15 cellular contexts compared by ENCODE assay signal in the genomic region with DNA sequence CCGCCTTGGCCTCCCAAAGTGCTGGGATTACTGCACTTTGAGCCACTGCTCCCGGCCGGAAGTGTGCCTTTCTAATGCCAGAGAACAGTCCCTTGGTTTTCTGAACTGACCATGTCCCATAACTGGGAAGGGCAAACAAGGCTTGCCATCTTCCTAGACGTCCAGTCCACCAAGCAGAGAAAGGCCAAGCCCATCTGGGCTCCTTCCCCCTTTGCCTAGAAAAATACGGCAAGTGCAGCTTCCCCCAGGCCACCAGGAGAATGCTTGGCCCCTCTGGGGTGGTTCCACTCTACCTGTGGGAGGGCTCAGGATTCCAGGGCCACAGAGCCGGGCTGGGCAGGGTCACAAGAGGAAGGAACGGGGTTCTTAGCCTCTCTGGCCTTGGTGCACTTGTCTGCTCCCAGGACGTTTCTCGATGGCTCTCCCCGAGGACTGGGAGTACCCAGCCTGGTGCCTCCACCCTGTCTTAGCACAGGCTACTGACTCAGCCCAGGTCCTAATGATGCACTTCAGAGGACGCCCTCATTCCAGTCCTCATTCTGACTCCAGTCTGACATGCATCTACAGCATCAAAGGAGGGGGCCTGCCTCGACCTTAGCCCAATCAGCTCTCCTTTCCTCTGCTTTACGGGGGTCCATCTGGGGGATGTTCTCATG. TPM values are rescaled to one million over a fixed set of nuclear protein-coding genes. Genes with fewer than 3 reads are reported as not detected.
DNase-seq lines count a peak whose midpoint lies in the region; ATAC-seq, FAIRE-seq and TF ChIP-seq lines count a peak whose summit lies in the region.
"Had no signal": no experiment of that assay in that cellular context is flagged by ENCODE, and none has a peak within 500 bp of the region (broad histone marks: within the 10 kb centered on the region; RNA-seq: fewer than 3 reads in every experiment).

No MANE protein-coding gene starts in this region.

- H3K27ac ChIP-seq in SJCRH30 (peak overlapping the region; percentile 30; the same call in 1 of the 2 replicates), kidney (ENCODE audit: low read depth in 2 of 2, low read length in 2 of 2) (no peak overlapping the region), substantia nigra (ENCODE audit: low read depth, low read length, poor library complexity, severe bottlenecking) (peak overlapping the region; percentile 78)

- H3K9ac ChIP-seq in kidney (ENCODE audit: low read length in 2 of 2): peak overlapping the region in 1 of 2 donors; percentile 80

- H3K27me3 ChIP-seq in SJCRH30: no peaks in the 10 kb centered on the region

- H3K4me3 Mint-ChIP-seq in activated CD8-positive, alpha-beta memory T cell treated with anti-CD3 and anti-CD28 coated beads, Interleukin-2, amount 10 ng/mL, durations not matched to agents 7 days and 5 days: no peak overlapping the region
- H3K4me3 Mint-ChIP-seq: activated naive CD4-positive, alpha-beta T cell treated with anti-CD3 and anti-CD28 coated beads for 36 hours; T-cell had no signal

- no peak for ATAC-seq in activated CD8-positive, alpha-beta memory T cell treated with anti-CD3 and anti-CD28 coated beads, Interleukin-2, amount 10 ng/mL, durations not matched to agents 7 days and 5 days
- ATAC-seq in HG03571 (IDR thresholded peaks at IDR 0.05; ENCODE audit: unreplicated experiment) (no peak), GM18870 (IDR thresholded peaks at IDR 0.05; ENCODE audit: unreplicated experiment) (no peak)

- peak overlapping the region; percentile 61 for H3K4me3 ChIP-seq in SJCRH30
- H3K4me3 ChIP-seq in kidney (ENCODE audit: low read length in 2 of 2): peak overlapping the region; percentile 70 to 87

- peaks cover 9% of the 10 kb centered on the region for H3K4me1 Mint-ChIP-seq in activated CD8-positive, alpha-beta memory T cell treated with anti-CD3 and anti-CD28 coated beads, Interleukin-2, amount 10 ng/mL, durations not matched to agents 7 days and 5 days

- H3K27me3 Mint-ChIP-seq in activated CD8-positive, alpha-beta memory T cell treated with anti-CD3 and anti-CD28 coated beads, Interleukin-2, amount 10 ng/mL, durations not matched to agents 7 days and 5 days: peaks cover 7% of the 10 kb centered on the region
- H3K27me3 Mint-ChIP-seq: T-cell had no signal

- TF ChIP-seq CTCF in kidney (IDR thresholded peaks at IDR 0.05; ENCODE audit: borderline replicate concordance, extremely low read depth, insufficient read depth): no peak

- H3K27ac Mint-ChIP-seq in activated CD8-positive, alpha-beta memory T cell treated with anti-CD3 and anti-CD28 coated beads, Interleukin-2, amount 10 ng/mL, durations not matched to agents 7 days and 5 days: no peak overlapping the region
- H3K27ac Mint-ChIP-seq: activated naive CD4-positive, alpha-beta T cell treated with anti-CD3 and anti-CD28 coated beads for 36 hours; T-cell had no signal

- H3K36me3 Mint-ChIP-seq in activated CD8-positive, alpha-beta memory T cell treated with anti-CD3 and anti-CD28 coated beads, Interleukin-2, amount 10 ng/mL, durations not matched to agents 7 days and 5 days: no peaks in the 10 kb centered on the region
- H3K36me3 Mint-ChIP-seq: T-cell had no signal

- CTCF ChIA-PET in activated CD8-positive, alpha-beta memory T cell treated with anti-CD3 and anti-CD28 coated beads, Interleukin-2, amount 10 ng/mL, durations not matched to agents 7 days and 5 days (lab: Charles Lee): interaction anchor here (0.7 to 18.1 kb wide), 9 partner anchors 10 to 220 kb away, joined by 3 to 318 read pairs (median 13); partner anchors contain the start of gene C1QTNF5

- no peak for FAIRE-seq in kidney (lab: Jason Lieb, UNC)
- FAIRE-seq: A204.1, colon had no signal

- H3K4me1 ChIP-seq in SJCRH30: peaks cover 26% of the 10 kb centered on the region
- H3K4me1 ChIP-seq in kidney (ENCODE audit: control insufficient read depth in 1 of 2, insufficient read depth in 1 of 2, low read depth in 1 of 2, low read length in 2 of 2): peaks cover 18 to 26% of the 10 kb centered on the region in 2 donors

- no peaks in the 10 kb centered on the region for H3K36me3 ChIP-seq in SJCRH30
- no peaks in the 10 kb centered on the region for H3K36me3 ChIP-seq in kidney (ENCODE audit: control insufficient read depth in 1 of 2, insufficient read depth in 2 of 2, low read length in 2 of 2)
- H3K36me3 ChIP-seq: lower lobe of right lung had no signal

- H3K9me3 ChIP-seq in SJCRH30 (replicated peaks) (no peaks in the 10 kb centered on the region), kidney (ENCODE audit: control insufficient read depth in 1 of 2, low read length in 2 of 2) (no peaks in the 10 kb centered on the region)
- H3K9me3 ChIP-seq: lower lobe of right lung had no signal

- H3K9me3 Mint-ChIP-seq in activated CD8-positive, alpha-beta memory T cell treated with anti-CD3 and anti-CD28 coated beads, Interleukin-2, amount 10 ng/mL, durations not matched to agents 7 days and 5 days (ENCODE audit: low read depth): no peaks in the 10 kb centered on the region
- H3K9me3 Mint-ChIP-seq: activated naive CD4-positive, alpha-beta T cell treated with anti-CD3 and anti-CD28 coated beads for 36 hours; T-cell had no signal

- DNase-seq in activated CD8-positive, alpha-beta memory T cell treated with anti-CD3 and anti-CD28 coated beads, Interleukin-2, amount 50 U/mL, for 48 hours: peak; percentile 47
- DNase-seq in activated CD8-positive, alpha-beta memory T cell treated with anti-CD3 and anti-CD28 coated beads, Interleukin-2, amount 10 ng/mL, durations not matched to agents 7 days and 5 days: no peak
- no peak for DNase-seq in SJCRH30
- DNase-seq in kidney: peak; percentile 70
- DNase-seq in substantia nigra (lab: John Stamatoyannopoulos, UW): no peak
- no peak for DNase-seq in DMS53 (lab: John Stamatoyannopoulos, UW)
- DNase-seq: activated CD4-positive, alpha-beta T cell treated with anti-CD3 and anti-CD28 coated beads, Interleukin-2, amount 50 U/mL, for 48 hours; activated naive CD4-positive, alpha-beta T cell treated with anti-CD3 and anti-CD28 coated beads for 36 hours; foreskin melanocyte; lower lobe of right lung had no signal

- intact Hi-C loops in kidney (cut with DNase I): no loop called here

RNA-seq across cellular contexts. Expression of gene USP2, which starts 1.2 kb away (rescaled TPM):
- total RNA-seq in activated CD8-positive, alpha-beta memory T cell treated with anti-CD3 and anti-CD28 coated beads, Interleukin-2, amount 10 ng/mL, durations not matched to agents 7 days and 5 days: under 1 TPM; 0.28 to 0.76 TPM
- total RNA-seq in SJCRH30 (2014; rRNA removed; shearing (Covaris generic)): 2.1 and 2.4 TPM in 2 replicates
- total RNA-seq in kidney: 30.4 TPM
- 57.6 TPM for polyA plus RNA-seq in kidney (ENCODE audit: insufficient read depth, low read depth, low replicate concordance)

RNA-seq across cellular contexts. Expression of gene MFRP, which starts 33.8 kb away (rescaled TPM):
- not detected for total RNA-seq in activated CD8-positive, alpha-beta memory T cell treated with anti-CD3 and anti-CD28 coated beads, Interleukin-2, amount 10 ng/mL, durations not matched to agents 7 days and 5 days
- not detected in 2 replicates for total RNA-seq in SJCRH30 (2014; rRNA removed; shearing (Covaris generic))
- not detected for total RNA-seq in kidney
- not detected for polyA plus RNA-seq in kidney (ENCODE audit: insufficient read depth, low read depth, low replicate concordance)
- total RNA-seq: activated naive CD4-positive, alpha-beta T cell treated with anti-CD3 and anti-CD28 coated beads for 36 hours; lower lobe of right lung; T-cell had no signal

RNA-seq across cellular contexts. Expression of gene C1QTNF5, which starts 39.6 kb away (rescaled TPM):
- not detected for total RNA-seq in activated CD8-positive, alpha-beta memory T cell treated with anti-CD3 and anti-CD28 coated beads, Interleukin-2, amount 10 ng/mL, durations not matched to agents 7 days and 5 days
- total RNA-seq in SJCRH30 (2014; rRNA removed; shearing (Covaris generic)): 0.85 and 2.0 TPM in 2 replicates
- total RNA-seq in kidney: 42.8 TPM
- polyA plus RNA-seq in kidney (ENCODE audit: insufficient read depth, low read depth, low replicate concordance): 40.4 TPM
- total RNA-seq: activated naive CD4-positive, alpha-beta T cell treated with anti-CD3 and anti-CD28 coated beads for 36 hours; T-cell had no signal

RNA-seq across cellular contexts. Expression of gene THY1, which starts 42.7 kb away (rescaled TPM):
- under 1 TPM in 1 of 2 experiments, not detected in 1; 0.30 TPM for total RNA-seq in activated CD8-positive, alpha-beta memory T cell treated with anti-CD3 and anti-CD28 coated beads, Interleukin-2, amount 10 ng/mL, durations not matched to agents 7 days and 5 days
- total RNA-seq in SJCRH30 (2014; rRNA removed; shearing (Covaris generic)): 2.5 and 3.8 TPM in 2 replicates
- total RNA-seq in kidney: 17.5 TPM
- 240 TPM for polyA plus RNA-seq in kidney (ENCODE audit: insufficient read depth, low read depth, low replicate concordance)

RNA-seq across cellular contexts. Expression of gene RNF26, which starts 46.0 kb away (rescaled TPM):
- 10 to 100 TPM; 38.7 to 42.1 TPM for total RNA-seq in activated CD8-positive, alpha-beta memory T cell treated with anti-CD3 and anti-CD28 coated beads, Interleukin-2, amount 10 ng/mL, durations not matched to agents 7 days and 5 days
- total RNA-seq in SJCRH30 (2014; rRNA removed; shearing (Covaris generic)): 8.3 and 10.4 TPM in 2 replicates
- total RNA-seq in kidney: 23.5 TPM
- polyA plus RNA-seq in kidney (ENCODE audit: insufficient read depth, low read depth, low replicate concordance): 18.2 TPM

Comparison
In these comparisons a context has a peak if more than half of its experiments do, and no peak if none do; other contexts are left out.
1. DNase-seq: peak in activated CD8-positive, alpha-beta memory T cell treated with anti-CD3 and anti-CD28 coated beads, Interleukin-2, amount 50 U/mL, for 48 hours (single experiment) and kidney (single experiment); none in activated CD8-positive, alpha-beta memory T cell treated with anti-CD3 and anti-CD28 coated beads, Interleukin-2, amount 10 ng/mL, durations not matched to agents 7 days and 5 days (single experiment), SJCRH30 (0 of 2), substantia nigra (0 of 49) and DMS53 (single experiment).
2. H3K27ac ChIP-seq: peak in SJCRH30 (single experiment) and substantia nigra (single experiment); none in kidney (0 of 2).
3. RNA of gene C1QTNF5, which starts 39.6 kb away (total RNA-seq): 42.8 TPM in kidney (single experiment); 0.85 to 2.0 TPM in SJCRH30 and not detected in activated CD8-positive, alpha-beta memory T cell treated with anti-CD3 and anti-CD28 coated beads, Interleukin-2, amount 10 ng/mL, durations not matched to agents 7 days and 5 days; every median in the first group is over 10 times any median in the second.